ENCODE assay signal across 22 cellular contexts in genomic region chr1:224402472-224403035, GRCh38.
"Had no signal": no experiment of that assay in that cellular context is flagged by ENCODE, and none has a peak within 500 bp of the region (broad histone marks: within the 10 kb centered on the region; RNA-seq: fewer than 3 reads in every experiment).

No MANE protein-coding gene starts in this region.

- H3K27ac ChIP-seq: left ventricle myocardium inferior, suprapubic skin had no signal

- DNase-seq: activated CD4-positive, alpha-beta T cell treated with anti-CD3 and anti-CD28 coated beads, Interleukin-2, amount 50 U/mL, for 1 hour; activated CD8-positive, alpha-beta memory T cell treated with anti-CD3 and anti-CD28 coated beads, Interleukin-2, amount 10 ng/mL, durations not matched to agents 7 days and 5 days; activated gamma-delta T cell; activated T-cell treated with anti-CD3 and anti-CD28 coated beads, Interleukin-2, amount 50 U/mL, for 4 hours; effector CD8-positive, alpha-beta T cell; foreskin fibroblast; glutamatergic neuron; hypothalamus; left ventricle myocardium inferior; right cardiac atrium; small intestine; stimulated activated CD4-positive, alpha-beta T cell treated with anti-CD3 and anti-CD28 coated beads, Interleukin-4, amount 100 ng/mL, for 24 hours; SW 1271 had no signal

- H3K4me1 Mint-ChIP-seq: nephron had no signal

- H3K9me3 Mint-ChIP-seq: activated naive CD4-positive, alpha-beta T cell treated with anti-CD3 and anti-CD28 coated beads, Interleukin-2, amount 50 U/mL, for 72 hours; activated T-cell treated with anti-CD3 and anti-CD28 coated beads, Interleukin-2, amount 50 U/mL, for 4 hours; brain; nephron; stimulated activated naive CD8-positive, alpha-beta T cell treated with anti-CD3 and anti-CD28 coated beads, Interleukin-15, Interleukin-2, amounts not matched to agents 100 ng/mL and 50 ng/mL, for 24 hours; T-helper 2 cell treated with Interferon-gamma antibody and Interleukin-4, amounts not matched to agents 5 μg/mL and 100 μg/mL, for 36 hours had no signal

- H3K4me3 ChIP-seq: left ventricle myocardium inferior, suprapubic skin, upper lobe of left lung had no signal

- H3K4me3 Mint-ChIP-seq: activated T-cell treated with anti-CD3 and anti-CD28 coated beads, Interleukin-2, amount 50 U/mL, for 4 hours; brain; nephron; stimulated activated naive CD8-positive, alpha-beta T cell treated with anti-CD3 and anti-CD28 coated beads, Interleukin-15, Interleukin-2, amounts not matched to agents 100 ng/mL and 50 ng/mL, for 24 hours; T-helper 2 cell treated with Interferon-gamma antibody and Interleukin-4, amounts not matched to agents 5 μg/mL and 100 μg/mL, for 36 hours had no signal

- H3K4me1 ChIP-seq: left ventricle myocardium inferior, suprapubic skin had no signal

- ATAC-seq: activated CD4-positive, CD25-positive, alpha-beta regulatory T cell treated with anti-CD3 and anti-CD28 coated beads, Interleukin-2, amount 50 U/mL, for 24 hours; activated T-cell treated with anti-CD3 and anti-CD28 coated beads, Interleukin-2, amount 50 U/mL, for 4 hours; right cardiac atrium had no signal

- H3K27me3 Mint-ChIP-seq: activated CD8-positive, alpha-beta memory T cell treated with anti-CD3 and anti-CD28 coated beads, Interleukin-2, amount 10 ng/mL, durations not matched to agents 7 days and 5 days; brain; progenitor cell of endocrine pancreas; stimulated activated naive CD8-positive, alpha-beta T cell treated with anti-CD3 and anti-CD28 coated beads, Interleukin-15, Interleukin-2, amounts not matched to agents 100 ng/mL and 50 ng/mL, for 24 hours had no signal

- H3K27ac Mint-ChIP-seq: nephron; progenitor cell of endocrine pancreas; T-helper 2 cell treated with Interferon-gamma antibody and Interleukin-4, amounts not matched to agents 5 μg/mL and 100 μg/mL, for 36 hours had no signal

- H3K9me3 ChIP-seq: left ventricle myocardium inferior, suprapubic skin, upper lobe of left lung had no signal

- H3K27me3 ChIP-seq: suprapubic skin, upper lobe of left lung had no signal

- FAIRE-seq: small intestine had no signal
